ENCODE assay signal across 8 cellular contexts in genomic region chr3:150410311-150411105, GRCh38. TPM values are rescaled to one million over a fixed set of nuclear protein-coding genes. Genes with fewer than 3 reads are reported as not detected.
A peak's percentile ranks its signal among the peaks of the same experiment; 100 is the strongest.
DNase-seq lines count a peak whose midpoint lies in the region; ATAC-seq, FAIRE-seq and TF ChIP-seq lines count a peak whose summit lies in the region.

No MANE protein-coding gene starts in this region.

- peaks cover 53% of the 10 kb centered on the region for H3K4me1 Mint-ChIP-seq in CD8-positive, alpha-beta T cell (ENCODE audit: low read depth)

- no peaks in the 10 kb centered on the region for H3K9me3 Mint-ChIP-seq in CD8-positive, alpha-beta T cell

- CTCF ChIA-PET in CD8-positive, alpha-beta T cell (lab: Charles Lee) = interaction anchor here (0.8 to 3.0 kb wide), 10 partner anchors 14 to 136 kb away, joined by 3 to 13 read pairs (median 5); partner anchors contain the start of genes EIF2A and SERP1
- CTCF ChIA-PET in HEK293T (lab: Yijun Ruan, JAX) = interaction anchor here (0.6 to 1.6 kb wide), 4 partner anchors 17 to 171 kb away, joined by 3 to 6 read pairs (median 4); no protein-coding TSS in a partner anchor

- H3K4me3 ChIP-seq in CD8-positive, alpha-beta T cell (ENCODE audit: low read depth, low read length) = peak overlapping the region; percentile 85
- H3K4me3 ChIP-seq in RWPE2 (ENCODE audit: severe bottlenecking) = peak overlapping the region; percentile 91
- peak overlapping the region; percentile 97 for H3K4me3 ChIP-seq in adipocyte (ENCODE audit: low read length)
- peak overlapping the region; percentile 78 to 95 (median 86) for H3K4me3 ChIP-seq in pancreas

- no peaks in the 10 kb centered on the region for H3K27me3 ChIP-seq in CD8-positive, alpha-beta T cell (ENCODE audit: insufficient read depth, low read length)
- no peaks in the 10 kb centered on the region for H3K27me3 ChIP-seq in RWPE2 (ENCODE audit: insufficient read depth, poor library complexity, severe bottlenecking)
- no peaks in the 10 kb centered on the region for H3K27me3 ChIP-seq in adipocyte (replicated peaks; ENCODE audit: control insufficient read depth, insufficient read depth, low read length)
- no peaks in the 10 kb centered on the region for H3K27me3 ChIP-seq in pancreas

- H3K27ac ChIP-seq in CD8-positive, alpha-beta T cell (ENCODE audit: low read depth, low read length) = peak overlapping the region; percentile 92
- H3K27ac ChIP-seq in RWPE2 (ENCODE audit: poor library complexity, severe bottlenecking) (peak overlapping the region; percentile 93), pancreas (peak overlapping the region; percentile 98 to 100 (median 100))

- DNase-seq in CD8-positive, alpha-beta T cell = peak in 5 of 7 experiments; percentile 10 to 53 (median 34)
- DNase-seq in HEK293T (ENCODE audit: extremely low spot score) (peak; percentile 16), RWPE2 (ENCODE audit: low spot score) (peak; percentile 68), adipocyte (ENCODE audit: low read depth) (peak; percentile 56), cardiac septum (ENCODE audit: low spot score) (peak; percentile 83), pancreas (peak; percentile 52 to 88 (median 60)), NCI-H187 (lab: John Stamatoyannopoulos, UW) (no peak), inferior parietal cortex (ENCODE audit: extremely low spot score) (no peak)

- peak overlapping the region; percentile 74 for H3K27ac Mint-ChIP-seq in CD8-positive, alpha-beta T cell

- TF ChIP-seq CTCF in CD8-positive, alpha-beta T cell (IDR thresholded peaks at IDR 0.05) = no peak
- peak; percentile 35 for TF ChIP-seq CTCF in RWPE2 (IDR thresholded peaks at IDR 0.05; ENCODE audit: poor library complexity, severe bottlenecking)
- no peak for TF ChIP-seq CTCF in pancreas (IDR thresholded peaks at IDR 0.05)

- POLR2A ChIA-PET in CD8-positive, alpha-beta T cell (lab: Charles Lee) = interaction anchor here (0.7 to 4.9 kb wide), 6 partner anchors 12 to 352 kb away, joined by 3 to 39 read pairs (median 4); partner anchors contain the start of genes EIF2A, SERP1 and SIAH2
- POLR2A ChIA-PET in HEK293T (lab: Yijun Ruan, JAX) = interaction anchor here (0.6 to 3.0 kb wide), 6 partner anchors 18 to 373 kb away, joined by 3 to 12 read pairs (median 4); no protein-coding TSS in a partner anchor

- no peaks in the 10 kb centered on the region for H3K36me3 ChIP-seq in CD8-positive, alpha-beta T cell (ENCODE audit: insufficient read depth, low read length)
- H3K36me3 ChIP-seq in RWPE2 (ENCODE audit: low read depth) (peaks cover 53% of the 10 kb centered on the region), adipocyte (ENCODE audit: control insufficient read depth, insufficient read depth, low read length, severe bottlenecking) (peaks cover 9% of the 10 kb centered on the region), pancreas (no peaks in the 10 kb centered on the region)

- H3K27me3 Mint-ChIP-seq in CD8-positive, alpha-beta T cell (ENCODE audit: low read depth) = no peaks in the 10 kb centered on the region

- no peak for ATAC-seq in CD8-positive, alpha-beta T cell
- ATAC-seq in RWPE2 (ENCODE audit: low read depth) = no peak
- peak; percentile 4 to 24 (median 6) for ATAC-seq in pancreas

- peak overlapping the region; percentile 89 for H3K4me3 Mint-ChIP-seq in CD8-positive, alpha-beta T cell

- H3K9me3 ChIP-seq in CD8-positive, alpha-beta T cell (ENCODE audit: low read length) = no peaks in the 10 kb centered on the region
- H3K9me3 ChIP-seq in RWPE2 (ENCODE audit: severe bottlenecking) (no peaks in the 10 kb centered on the region), adipocyte (ENCODE audit: control insufficient read depth, low read length) (no peaks in the 10 kb centered on the region), pancreas (no peaks in the 10 kb centered on the region)

- H3K4me1 ChIP-seq in CD8-positive, alpha-beta T cell (ENCODE audit: insufficient read depth, low read length) = peaks cover 31% of the 10 kb centered on the region
- H3K4me1 ChIP-seq in RWPE2 (ENCODE audit: insufficient read depth, poor library complexity, severe bottlenecking) = peaks cover 26% of the 10 kb centered on the region
- H3K4me1 ChIP-seq in adipocyte (ENCODE audit: control insufficient read depth, insufficient read depth, low read length) = peaks cover 27% of the 10 kb centered on the region
- peaks cover under 1 to 29% (median 11%) of the 10 kb centered on the region in 3 donors for H3K4me1 ChIP-seq in pancreas

- WGBS in pancreas, 2 donors = 0% methylated on average over 66 to 68 of the region's 68 CpGs

- no peak for FAIRE-seq in pancreas (lab: Jason Lieb, UNC)

- peaks cover 35% of the 10 kb centered on the region for H3K36me3 Mint-ChIP-seq in CD8-positive, alpha-beta T cell

- intact Hi-C loops in CD8-positive, alpha-beta T cell (cut with DNase I, micrococcal nuclease) = loop anchor here (1.0 to 10.0 kb wide), 7 partner anchors 10 to 596 kb away; partner anchors contain the start of gene RNF13 (in 1 of the 2)
- intact Hi-C loops in cardiac septum (cut with DNase I) = loop anchor here (1.0 kb wide), 1 partner anchor 85 kb away; no protein-coding TSS in a partner anchor
- intact Hi-C loops in pancreas (cut with DNase I) = loop anchor here in 1 of 3 donors (10.0 kb wide), 1 partner anchor 84 kb away; no protein-coding TSS in a partner anchor

- peak overlapping the region; percentile 92 for H3K9ac ChIP-seq in adipocyte (ENCODE audit: low read length)

TF ChIP-seq in HEK293T, 16 proteins besides CTCF, POLR2A, EP300 and RAD21:
- no peak for TF ChIP-seq FOXK2 (IDR thresholded peaks at IDR 0.05)
- TF ChIP-seq HDGF (IDR thresholded peaks at IDR 0.05; ENCODE audit: borderline replicate concordance) = 0 out of 2 replicates have a peak, but pooled peaks have one; percentile 23
TF ChIP-seq in HEK293T: peak in this region for 1.

RNA-seq across cellular contexts. Expression of gene TSC22D2, which starts 2.4 kb away (rescaled TPM):
- 10 to 100 TPM; 49.3 to 51.7 TPM for total RNA-seq in CD8-positive, alpha-beta T cell
- total RNA-seq in cardiac septum (66.0 TPM), pancreas (10 to 100 TPM in 2 of 6 donors, 1 to 10 TPM in 4; 7.1 to 12.2 (median 7.9) TPM)
- polyA plus RNA-seq in pancreas = 1 to 10 TPM; 5.9 to 8.0 TPM

Comparison
In these comparisons a context has a peak if more than half of its experiments do, and no peak if none do; other contexts are left out.
1. ATAC-seq: peak in pancreas (4 of 4); none in CD8-positive, alpha-beta T cell (single experiment) and RWPE2 (single experiment).
2. DNase-seq: peak in CD8-positive, alpha-beta T cell (5 of 7), HEK293T (single experiment), RWPE2 (single experiment), adipocyte (single experiment), cardiac septum (single experiment) and pancreas (6 of 6); none in NCI-H187 (0 of 2) and inferior parietal cortex (single experiment).
3. Peak in every context shown above with its lines, with median percentiles within 50 percentile points of each other: H3K27ac ChIP-seq and H3K4me3 ChIP-seq.